In the genomic region with DNA sequence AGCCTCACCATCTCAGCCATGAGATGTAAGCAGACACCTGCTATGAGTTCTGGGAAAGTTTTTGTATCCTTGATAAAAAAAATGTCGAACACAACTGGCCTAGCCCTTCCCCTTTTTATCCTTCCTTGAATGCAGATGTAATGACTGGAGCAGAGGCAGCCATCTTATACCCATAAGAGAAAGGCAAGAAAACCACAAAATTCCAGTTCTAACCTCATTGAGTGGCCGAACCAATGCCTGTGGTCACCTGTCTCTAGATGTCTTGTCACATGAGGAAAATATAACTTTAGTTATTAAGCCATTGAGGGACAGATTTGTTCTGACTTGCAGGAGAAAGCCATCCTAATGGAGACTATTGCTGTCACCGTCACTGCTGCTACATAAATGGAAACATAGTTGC, we compare ENCODE assay signal across 17 cellular contexts.
DNase-seq lines count a peak whose midpoint lies in the region; ATAC-seq, FAIRE-seq and TF ChIP-seq lines count a peak whose summit lies in the region.
"Had no signal": no experiment of that assay in that cellular context is flagged by ENCODE, and none has a peak within 500 bp of the region (broad histone marks: within the 10 kb centered on the region; RNA-seq: fewer than 3 reads in every experiment).

No MANE protein-coding gene starts in this region.

- H3K9me3 ChIP-seq in K562 (replicated peaks; ENCODE audit: control insufficient read depth, insufficient read depth, low read depth, low read length) (no peaks in the 10 kb centered on the region), gastrocnemius medialis (no peaks in the 10 kb centered on the region), Karpas-422 (ENCODE audit: low read length) (no peaks in the 10 kb centered on the region)
- H3K9me3 ChIP-seq: BE2C, Caco-2 had no signal

- H4K20me1 ChIP-seq in K562 (replicated peaks; ENCODE audit: control insufficient read depth, insufficient read depth, low read length) (no peaks in the 10 kb centered on the region), Karpas-422 (ENCODE audit: insufficient read depth, low read depth, low read length) (no peaks in the 10 kb centered on the region)

- peaks cover 2 to 3% of the 10 kb centered on the region in 2 donors for H3K36me3 Mint-ChIP-seq in CD14-positive monocyte
- H3K36me3 Mint-ChIP-seq in activated T-helper 1 cell treated with anti-CD3 and anti-CD28 coated beads, Interleukin-12 subunit alpha, Interleukin-12 subunit beta, Interleukin-2, Interleukin-4 antibody, amounts not matched to agents 30 ng/mL and 10 ng/mL and 1 ng/mL, durations not matched to agents 14 hours and 24 hours and 36 hours (ENCODE audit: low read depth) = no peaks in the 10 kb centered on the region

- no peak for TF ChIP-seq RAD21 in K562 (CRISPR knock-in tag; conservative IDR thresholded peaks at IDR 0.05 in 1 of 2, IDR thresholded peaks at IDR 0.05 in 1 of 2)

- H3K36me3 ChIP-seq in K562 (ENCODE audit: control insufficient read depth, insufficient read depth, low read length) = no peaks in the 10 kb centered on the region
- H3K36me3 ChIP-seq in gastrocnemius medialis = no peaks in the 10 kb centered on the region
- H3K36me3 ChIP-seq in Karpas-422 (ENCODE audit: insufficient read depth, low read length) = no peaks in the 10 kb centered on the region
- H3K36me3 ChIP-seq: BE2C had no signal

- FAIRE-seq in K562 (lab: Jason Lieb, UNC) = no peak
- FAIRE-seq: A204.1, GM12878, GM18507 had no signal

- WGBS in K562 (ENCODE audit: insufficient coverage, low coverage, missing lambda C conversion rate) = 32% methylated on average over 3 of the region's 3 CpGs

- ATAC-seq in K562 (no peak), gastrocnemius medialis (no peak)
- ATAC-seq: GM12878, GM23338 had no signal

- H3K9me3 Mint-ChIP-seq in CD14-positive monocyte = peaks cover 4 to 14% (median 8%) of the 10 kb centered on the region in 7 donors
- H3K9me3 Mint-ChIP-seq in activated T-helper 1 cell treated with anti-CD3 and anti-CD28 coated beads, Interleukin-12 subunit alpha, Interleukin-12 subunit beta, Interleukin-2, Interleukin-4 antibody, amounts not matched to agents 30 ng/mL and 10 ng/mL and 1 ng/mL, durations not matched to agents 14 hours and 24 hours and 36 hours = peaks cover 4% of the 10 kb centered on the region
- H3K9me3 Mint-ChIP-seq: CD8-positive, alpha-beta memory T cell had no signal

- no peak for TF ChIP-seq EP300 in K562 (IDR thresholded peaks at IDR 0.05; ENCODE audit: low read length)

- in situ Hi-C loops in K562 (cut with MboI) (no loop called here), gastrocnemius medialis (cut with MboI; ENCODE audit: low sequenced_read_pairs in 4 of 4) (loop anchor here in 1 of 4 donors (10.0 kb wide), 1 partner anchor 73 kb away; no protein-coding TSS in a partner anchor)

- no peak for TF ChIP-seq CTCF in K562 (IDR thresholded peaks at IDR 0.05 in 2 of 3, conservative IDR thresholded peaks at IDR 0.05 in 1 of 3; ENCODE audit: insufficient read depth in 2 of 3, low read depth in 1 of 3, low read length in 3 of 3)
- no peak for TF ChIP-seq CTCF in gastrocnemius medialis (IDR thresholded peaks at IDR 0.05 in 4 of 5, conservative IDR thresholded peaks at IDR 0.05 in 1 of 5)
- no peak for TF ChIP-seq CTCF in CD14-positive monocyte (IDR thresholded peaks at IDR 0.05)

- H3K27ac ChIP-seq in K562 (ENCODE audit: extremely low read depth, low read depth, low read length) (no peak overlapping the region), gastrocnemius medialis (peak overlapping the region; percentile 93 to 95 (median 94)), Karpas-422 (ENCODE audit: low read length) (no peak overlapping the region)
- H3K27ac ChIP-seq: C4-2B had no signal

- no peak overlapping the region for H3K4me2 ChIP-seq in K562 (ENCODE audit: insufficient read depth, low read length)
- no peak overlapping the region for H3K4me2 ChIP-seq in Karpas-422 (ENCODE audit: low read depth, low read length, poor library complexity, severe bottlenecking)
- H3K4me2 ChIP-seq: GM23338 had no signal

- POLR2A ChIA-PET in K562 (lab: Yijun Ruan, JAX) = interaction anchor here (0.9 kb wide), 1 partner anchor 24 kb away, joined by 4 read pairs; no protein-coding TSS in a partner anchor

- peaks cover 8% of the 10 kb centered on the region for H3K4me1 Mint-ChIP-seq in CD14-positive monocyte
- H3K4me1 Mint-ChIP-seq in activated T-helper 1 cell treated with anti-CD3 and anti-CD28 coated beads, Interleukin-12 subunit alpha, Interleukin-12 subunit beta, Interleukin-2, Interleukin-4 antibody, amounts not matched to agents 30 ng/mL and 10 ng/mL and 1 ng/mL, durations not matched to agents 14 hours and 24 hours and 36 hours (ENCODE audit: low read depth) = no peaks in the 10 kb centered on the region
- H3K4me1 Mint-ChIP-seq: CD8-positive, alpha-beta memory T cell had no signal

- CTCF ChIA-PET in K562 (lab: Yijun Ruan, JAX; ENCODE audit: low intra/inter-chr PET ratio) = no interaction called here

- no peaks in the 10 kb centered on the region for H3K9me1 ChIP-seq in K562 (ENCODE audit: control insufficient read depth, insufficient read depth, low read length)

- H3K9me2 ChIP-seq in Karpas-422 (replicated peaks; ENCODE audit: insufficient read depth, low read length) = no peaks in the 10 kb centered on the region

- no peak overlapping the region for H2AFZ ChIP-seq in K562 (ENCODE audit: low read depth, low read length)
- no peak overlapping the region for H2AFZ ChIP-seq in Karpas-422 (ENCODE audit: low read length)
- H2AFZ ChIP-seq: GM23338 had no signal

- H3K79me2 ChIP-seq in K562 (ENCODE audit: control insufficient read depth, insufficient read depth, low read length) = no peaks in the 10 kb centered on the region
- no peaks in the 10 kb centered on the region for H3K79me2 ChIP-seq in Karpas-422 (ENCODE audit: low read length)

- no peak for TF ChIP-seq POLR2A in K562 (conservative IDR thresholded peaks at IDR 0.05)
- no peak for TF ChIP-seq POLR2A in gastrocnemius medialis (IDR thresholded peaks at IDR 0.05)

- H3K9ac ChIP-seq in K562 (ENCODE audit: insufficient read depth in 1 of 2, low read depth in 2 of 2, low read length in 2 of 2) = no peak overlapping the region
- H3K9ac ChIP-seq in Karpas-422 (ENCODE audit: low read length) = no peak overlapping the region

- no peak overlapping the region for H3K4me3 ChIP-seq in K562
- no peak overlapping the region for H3K4me3 ChIP-seq in gastrocnemius medialis
- H3K4me3 ChIP-seq in Karpas-422 (ENCODE audit: low read length) = no peak overlapping the region
- H3K4me3 ChIP-seq: GM12878, GM23338 had no signal

- peaks cover 3 to 9% (median 6%) of the 10 kb centered on the region in 3 donors for H3K27me3 Mint-ChIP-seq in CD14-positive monocyte (ENCODE audit: low read depth in 3 of 3)
- H3K27me3 Mint-ChIP-seq in activated T-helper 1 cell treated with anti-CD3 and anti-CD28 coated beads, Interleukin-12 subunit alpha, Interleukin-12 subunit beta, Interleukin-2, Interleukin-4 antibody, amounts not matched to agents 30 ng/mL and 10 ng/mL and 1 ng/mL, durations not matched to agents 14 hours and 24 hours and 36 hours (ENCODE audit: insufficient read depth) = no peaks in the 10 kb centered on the region

- peaks cover 0 to 3% of the 10 kb centered on the region in 2 experiments; a peak in 1 of 5 replicates for H3K27me3 ChIP-seq in K562 (ENCODE audit: control insufficient read depth in 2 of 2, insufficient read depth in 2 of 2, low read length in 2 of 2)
- H3K27me3 ChIP-seq in gastrocnemius medialis = no peaks in the 10 kb centered on the region
- no peaks in the 10 kb centered on the region for H3K27me3 ChIP-seq in Karpas-422 (ENCODE audit: low read length)
- H3K27me3 ChIP-seq: BE2C had no signal

- DNase-seq in A172 (ENCODE audit: low spot score) (peak; percentile 5), LHCN-M2 (ENCODE audit: low read depth) (peak; percentile 56), K562 (ENCODE audit: extremely low read depth in 1 of 4, low spot score in 3 of 4) (no peak), gastrocnemius medialis (no peak), CD14-positive monocyte (ENCODE audit: low spot score) (no peak), DMS53 treated with DMSO at 0.1 percent for 48 hours (lab: John Stamatoyannopoulos, UW; ENCODE audit: unreplicated experiment) (no peak), Karpas-422 (no peak)
- DNase-seq in activated T-helper 1 cell treated with anti-CD3 and anti-CD28 coated beads, Interleukin-12 subunit alpha, Interleukin-12 subunit beta, Interleukin-2, Interleukin-4 antibody, amounts not matched to agents 30 ng/mL and 10 ng/mL and 1 ng/mL, durations not matched to agents 14 hours and 24 hours and 36 hours (ENCODE audit: low spot score) = no peak
- DNase-seq: BE2C; Caco-2; CD8-positive, alpha-beta memory T cell; H7 had no signal

- H3K4me1 ChIP-seq in K562 (replicated peaks in 1 of 2; ENCODE audit: control insufficient read depth in 2 of 2, insufficient read depth in 2 of 2, low read length in 2 of 2) (peaks cover 0 to 7% of the 10 kb centered on the region in 2 experiments; a peak in 3 of 5 replicates), gastrocnemius medialis (peaks cover 48 to 53% of the 10 kb centered on the region in 2 donors), Karpas-422 (ENCODE audit: low read length) (peaks cover 14% of the 10 kb centered on the region)
- H3K4me1 ChIP-seq: BE2C had no signal

- no peak overlapping the region for H3K4me3 Mint-ChIP-seq in CD14-positive monocyte
- no peak overlapping the region for H3K4me3 Mint-ChIP-seq in activated T-helper 1 cell treated with anti-CD3 and anti-CD28 coated beads, Interleukin-12 subunit alpha, Interleukin-12 subunit beta, Interleukin-2, Interleukin-4 antibody, amounts not matched to agents 30 ng/mL and 10 ng/mL and 1 ng/mL, durations not matched to agents 14 hours and 24 hours and 36 hours
- H3K4me3 Mint-ChIP-seq: CD8-positive, alpha-beta memory T cell; GM23338 had no signal

- H3K27ac Mint-ChIP-seq in CD14-positive monocyte = no peak overlapping the region
- H3K27ac Mint-ChIP-seq in activated T-helper 1 cell treated with anti-CD3 and anti-CD28 coated beads, Interleukin-12 subunit alpha, Interleukin-12 subunit beta, Interleukin-2, Interleukin-4 antibody, amounts not matched to agents 30 ng/mL and 10 ng/mL and 1 ng/mL, durations not matched to agents 14 hours and 24 hours and 36 hours = no peak overlapping the region
- H3K27ac Mint-ChIP-seq: CD8-positive, alpha-beta memory T cell; GM23338 had no signal

- no TSS peak for BruUV-seq in K562 (replicated peaks; lab: Mats Ljungman, UMichigan)

- intact Hi-C loops in K562 (cut with micrococcal nuclease) (no loop called here), gastrocnemius medialis (cut with DNase I; ENCODE audit: low total_unique reads) (loop anchor here (2.0 to 5.0 kb wide), 3 partner anchors 113 to 215 kb away; no protein-coding TSS in a partner anchor), CD14-positive monocyte (cut with micrococcal nuclease) (no loop called here)
- intact Hi-C loops in activated T-helper 1 cell treated with anti-CD3 and anti-CD28 coated beads, Interleukin-12 subunit alpha, Interleukin-12 subunit beta, Interleukin-2, Interleukin-4 antibody, amounts not matched to agents 30 ng/mL and 10 ng/mL and 1 ng/mL, durations not matched to agents 14 hours and 24 hours and 36 hours (cut with micrococcal nuclease) = no loop called here

TF ChIP-seq in K562, 482 proteins besides CTCF, POLR2A, EP300 and RAD21 (continues in another document):
- TF ChIP-seq RBM25 (IDR thresholded peaks at IDR 0.05; ENCODE audit: low read depth, low read length, severe bottlenecking) (peak; percentile 91), SPI1 (IDR thresholded peaks at IDR 0.05; ENCODE audit: borderline replicate concordance, low read depth, low read length) (0 out of 2 replicates have a peak, but pooled peaks have one; percentile 32), NR1H2 (CRISPR knock-in tag; IDR thresholded peaks at IDR 0.05) (no peak)

Comparison
In these comparisons a context has a peak if more than half of its experiments do, and no peak if none do; other contexts are left out.
1. DNase-seq: peak in A172 (single experiment) and LHCN-M2 (single experiment); none in K562 (0 of 4), gastrocnemius medialis (0 of 2), CD14-positive monocyte (single experiment), activated T-helper 1 cell treated with anti-CD3 and anti-CD28 coated beads, Interleukin-12 subunit alpha, Interleukin-12 subunit beta, Interleukin-2, Interleukin-4 antibody, amounts not matched to agents 30 ng/mL and 10 ng/mL and 1 ng/mL, durations not matched to agents 14 hours and 24 hours and 36 hours (single experiment), DMS53 treated with DMSO at 0.1 percent for 48 hours (single experiment) and Karpas-422 (single experiment).
2. H3K27ac ChIP-seq: peak in gastrocnemius medialis (4 of 4); none in K562 (single experiment) and Karpas-422 (single experiment).